In genomic region chr15:28106294-28107110, GRCh38 we compare ENCODE assay signal across 9 cellular contexts. TPM values are rescaled to one million over a fixed set of nuclear protein-coding genes. Genes with fewer than 3 reads are reported as not detected.
DNase-seq lines count a peak whose midpoint lies in the region; ATAC-seq, FAIRE-seq and TF ChIP-seq lines count a peak whose summit lies in the region.
"Had no signal": no experiment of that assay in that cellular context is flagged by ENCODE, and none has a peak within 500 bp of the region (broad histone marks: within the 10 kb centered on the region; RNA-seq: fewer than 3 reads in every experiment).

No MANE protein-coding gene starts in this region.

- DNase-seq in GM12891 (ENCODE audit: insufficient read length, low spot score) = peak; percentile 47
- peak; percentile 23 for DNase-seq in activated CD8-positive, alpha-beta memory T cell treated with anti-CD3 and anti-CD28 coated beads, Interleukin-2, amount 50 U/mL, for 4 hours
- no peak for DNase-seq in foreskin keratinocyte
- peak; percentile 92 for DNase-seq in osteoblast (ENCODE audit: insufficient read length, low spot score, missing footprints)
- DNase-seq in kidney tubule cell (ENCODE audit: low spot score) = no peak
- DNase-seq in A172 (ENCODE audit: low spot score) = no peak

- H3K4me1 ChIP-seq in foreskin keratinocyte (no peaks in the 10 kb centered on the region), osteoblast (ENCODE audit: insufficient read depth, low read length) (no peaks in the 10 kb centered on the region)

- H4K20me1 ChIP-seq in osteoblast (ENCODE audit: insufficient read depth, low read length) = no peaks in the 10 kb centered on the region

- H3K4me3 ChIP-seq in osteoblast (ENCODE audit: insufficient read depth, low read length) = peak overlapping the region; percentile 71

- H2AFZ ChIP-seq in osteoblast (ENCODE audit: low read length) = no peak overlapping the region

- peak overlapping the region; percentile 88 for H3K4me2 ChIP-seq in osteoblast (ENCODE audit: insufficient read depth, low read length)

- FAIRE-seq in GM12891 (lab: Jason Lieb, UNC) = no peak

- no peaks in the 10 kb centered on the region for H3K9me3 ChIP-seq in osteoblast (ENCODE audit: low read depth, low read length)
- H3K9me3 ChIP-seq: neutrophil had no signal

- H3K27ac ChIP-seq in foreskin keratinocyte (no peak overlapping the region), osteoblast (ENCODE audit: low read depth, low read length) (no peak overlapping the region)
- H3K27ac ChIP-seq: neutrophil had no signal

- no peak for TF ChIP-seq POLR2A in GM12891 (IDR thresholded peaks at IDR 0.05; ENCODE audit: low read depth, low read length)

- no peaks in the 10 kb centered on the region for H3K79me2 ChIP-seq in osteoblast (ENCODE audit: insufficient read depth, low read length)

- H3K27me3 ChIP-seq in foreskin keratinocyte = peaks cover 19% of the 10 kb centered on the region
- no peaks in the 10 kb centered on the region for H3K27me3 ChIP-seq in osteoblast (ENCODE audit: insufficient read depth, low read length)

- no peak for TF ChIP-seq CTCF in foreskin keratinocyte (conservative IDR thresholded peaks at IDR 0.05)
- no peak for TF ChIP-seq CTCF in osteoblast (IDR thresholded peaks at IDR 0.05; ENCODE audit: extremely low read depth, low read depth, low read length)

- peaks cover 7% of the 10 kb centered on the region for H3K36me3 ChIP-seq in osteoblast (ENCODE audit: insufficient read depth, low read length)

- peak; percentile 58 for ATAC-seq in foreskin keratinocyte
- ATAC-seq in GM18861 (IDR thresholded peaks at IDR 0.05; ENCODE audit: unreplicated experiment) = no peak
- ATAC-seq in HG03521 (IDR thresholded peaks at IDR 0.05; ENCODE audit: unreplicated experiment) = no peak

TF ChIP-seq in GM12891, 5 proteins besides CTCF, POLR2A, EP300 and RAD21:
- no peak for TF ChIP-seq POLR2AphosphoS5 (IDR thresholded peaks at IDR 0.05; ENCODE audit: low read depth, low read length)
- no peak for TF ChIP-seq POU2F2 (IDR thresholded peaks at IDR 0.05; ENCODE audit: low read depth, low read length)
- no peak for TF ChIP-seq SPI1 (IDR thresholded peaks at IDR 0.05; ENCODE audit: low read depth, low read length)
- TF ChIP-seq PAX5 (IDR thresholded peaks at IDR 0.05; ENCODE audit: insufficient read depth, low read length, severe bottlenecking) = no peak
- no peak for TF ChIP-seq TAF1 (IDR thresholded peaks at IDR 0.05; ENCODE audit: low read depth, low read length)

RNA-seq across cellular contexts. Expression of gene OCA2, which starts 7.4 kb away (rescaled TPM):
- polyA plus RNA-seq in GM12891 (2012; ENCODE audit: low read depth, missing spikeins) = 0.17 TPM
- total RNA-seq in foreskin keratinocyte (0.03 and 0.04 TPM in 2 replicates), osteoblast (not detected in 2 replicates)
- 0.03 TPM in 1 of 2 replicates, not detected in the other for polyA plus RNA-seq in foreskin keratinocyte
- total RNA-seq in A172 (2014; rRNA removed; shearing (Covaris generic)) = not detected in 2 replicates

Comparison
In these comparisons a context has a peak if more than half of its experiments do, and no peak if none do; other contexts are left out.
1. DNase-seq: peak in GM12891 (single experiment), activated CD8-positive, alpha-beta memory T cell treated with anti-CD3 and anti-CD28 coated beads, Interleukin-2, amount 50 U/mL, for 4 hours (single experiment) and osteoblast (single experiment); none in foreskin keratinocyte (0 of 2), kidney tubule cell (single experiment) and A172 (single experiment).